ENCODE assay signal across 27 cellular contexts in genomic region chr17:43967251-43967875, GRCh38. TPM values are rescaled to one million over a fixed set of nuclear protein-coding genes. Genes with fewer than 3 reads are reported as not detected.
A peak's percentile ranks its signal among the peaks of the same experiment; 100 is the strongest.
DNase-seq lines count a peak whose midpoint lies in the region; TF ChIP-seq lines count a peak whose summit lies in the region.
"Had no signal": no experiment of that assay in that cellular context is flagged by ENCODE, and none has a peak within 500 bp of the region (broad histone marks: within the 10 kb centered on the region; RNA-seq: fewer than 3 reads in every experiment).

No MANE protein-coding gene starts in this region.

- H4K8ac ChIP-seq in neuronal stem cell (ENCODE audit: low read depth, low read length): no peak overlapping the region

- H3K18ac ChIP-seq in neuronal stem cell (ENCODE audit: low read length): no peak overlapping the region

- H3K4me2 ChIP-seq in GM23248 (ENCODE audit: unreplicated experiment): no peak overlapping the region
- no peak overlapping the region for H3K4me2 ChIP-seq in neuronal stem cell (ENCODE audit: insufficient read depth, low read length, poor library complexity, severe bottlenecking)
- H3K4me2 ChIP-seq: SK-N-SH had no signal

- in situ Hi-C loops in GM23248 (cut with MboI): no loop called here
- in situ Hi-C loops in GM13977 (cut with MboI; ENCODE audit: low pct_unique_long_range_greater_than_20kb, low sequenced_read_pairs, unreplicated experiment): no loop called here

- H3K4me1 ChIP-seq in GM23248 (ENCODE audit: insufficient read depth) (no peaks in the 10 kb centered on the region; the same call in 1 of the 2 replicates), neuronal stem cell (ENCODE audit: control insufficient read depth in 2 of 2, insufficient read depth in 1 of 2, low read depth in 1 of 2, low read length in 2 of 2) (no peaks in the 10 kb centered on the region), esophagus muscularis mucosa (peaks cover 0 to 8% (median 0%) of the 10 kb centered on the region in 4 donors)
- H3K4me1 ChIP-seq: left ventricle myocardium inferior, prostate gland, stomach had no signal

- no peaks in the 10 kb centered on the region for H3K36me3 ChIP-seq in GM23248 (ENCODE audit: low read depth)
- H3K36me3 ChIP-seq in neuronal stem cell (replicated peaks in 1 of 2; ENCODE audit: control insufficient read depth in 2 of 2, insufficient read depth in 2 of 2, low read length in 2 of 2): no peaks in the 10 kb centered on the region
- H3K36me3 ChIP-seq in esophagus muscularis mucosa: no peaks in the 10 kb centered on the region
- H3K36me3 ChIP-seq: left ventricle myocardium inferior, prostate gland, stomach had no signal

- no peaks in the 10 kb centered on the region for H3K79me1 ChIP-seq in neuronal stem cell (ENCODE audit: low read depth, low read length)

- H3K14ac ChIP-seq in neuronal stem cell (ENCODE audit: low read length): no peak overlapping the region

- no peak overlapping the region for H2BK5ac ChIP-seq in neuronal stem cell (ENCODE audit: low read length)

- H2AFZ ChIP-seq in GM23248 (peak overlapping the region; percentile 39), neuronal stem cell (ENCODE audit: low read length) (peak overlapping the region; percentile 61)

- no peak overlapping the region for H3K23ac ChIP-seq in neuronal stem cell (ENCODE audit: low read depth, low read length, poor library complexity)

- no peak for TF ChIP-seq EP300 in esophagus muscularis mucosa (IDR thresholded peaks at IDR 0.05)

- H3K9me2 ChIP-seq in GM23248 (ENCODE audit: insufficient read depth): no peaks in the 10 kb centered on the region
- H3K9me2 ChIP-seq: SK-N-SH had no signal

- no peaks in the 10 kb centered on the region for H3K79me2 ChIP-seq in GM23248 (ENCODE audit: insufficient read depth)

- no peak for TF ChIP-seq POLR2A in esophagus muscularis mucosa (IDR thresholded peaks at IDR 0.05; ENCODE audit: low read depth)

- no peak overlapping the region for H4K91ac ChIP-seq in neuronal stem cell (ENCODE audit: low read depth, low read length, poor library complexity)

- no peak overlapping the region for H2BK12ac ChIP-seq in neuronal stem cell (ENCODE audit: low read length)

- 21 to 23% methylated on average over 9 of the region's 9 CpGs for WGBS in GM23248 (ENCODE audit: low coverage in 1 of 2, low lambda C conversion rate in 2 of 2, missing lambda C conversion rate in 2 of 2), 2 experiments
- WGBS in neuronal stem cell (ENCODE audit: extremely low coverage in 2 of 2, insufficient read length in 2 of 2, insufficient replicate concordance in 1 of 2), 2 donors: no CpG with 5 or more reads among the region's 9 CpGs
- 47% methylated on average over 9 of the region's 9 CpGs for WGBS in esophagus muscularis mucosa

- no peak overlapping the region for H3K27ac ChIP-seq in GM23248
- no peak overlapping the region for H3K27ac ChIP-seq in neuronal stem cell (replicated peaks; ENCODE audit: low read length)
- H3K27ac ChIP-seq in esophagus muscularis mucosa (replicated peaks in 1 of 4): no peak overlapping the region
- H3K27ac ChIP-seq: left ventricle myocardium inferior, prostate gland, skin epidermis, stomach had no signal

- no peaks in the 10 kb centered on the region for H3F3A ChIP-seq in GM23248 (ENCODE audit: insufficient read depth)

- H3K27me3 ChIP-seq in GM23248 (replicated peaks; ENCODE audit: insufficient read depth) (peaks cover 7% of the 10 kb centered on the region; the same call in 1 of the 2 replicates), neuronal stem cell (ENCODE audit: control insufficient read depth in 3 of 3, insufficient read depth in 3 of 3, low read depth in 1 of 3, low read length in 3 of 3) (peaks cover 0 to 23% (median 0%) of the 10 kb centered on the region in 3 experiments), esophagus muscularis mucosa (peaks cover 0 to 10% (median 0%) of the 10 kb centered on the region in 4 donors)

- H3K9ac ChIP-seq in GM23248 (no peak overlapping the region), neuronal stem cell (ENCODE audit: low read depth, low read length, poor library complexity) (no peak overlapping the region)
- H3K9ac ChIP-seq: SK-N-SH had no signal

- H3K4me3 ChIP-seq in GM23248 (no peak overlapping the region), WI38 (ENCODE audit: low read depth, low read length) (peak overlapping the region; percentile 39; the same call in 1 of the 2 replicates), neuronal stem cell (ENCODE audit: low read length in 2 of 2) (no peak overlapping the region), esophagus muscularis mucosa (no peak overlapping the region)
- H3K4me3 ChIP-seq: left ventricle myocardium inferior, prostate gland, skin epidermis had no signal

- H2BK120ac ChIP-seq in neuronal stem cell (ENCODE audit: low read depth, low read length): no peak overlapping the region

- H3K9me3 ChIP-seq in GM23248 (ENCODE audit: low read depth) (no peaks in the 10 kb centered on the region), neuronal stem cell (replicated peaks in 1 of 2; ENCODE audit: control insufficient read depth in 2 of 2, insufficient read depth in 1 of 2, low read depth in 1 of 2, low read length in 2 of 2) (no peaks in the 10 kb centered on the region), esophagus muscularis mucosa (no peaks in the 10 kb centered on the region)
- H3K9me3 ChIP-seq: left ventricle myocardium inferior, prostate gland, SK-N-SH, stomach had no signal

- intact Hi-C loops in esophagus muscularis mucosa (cut with DNase I): no loop called here

- TF ChIP-seq CTCF in WI38 (IDR thresholded peaks at IDR 0.05; ENCODE audit: low read depth, low read length): no peak
- TF ChIP-seq CTCF in esophagus muscularis mucosa (IDR thresholded peaks at IDR 0.05): no peak
- TF ChIP-seq CTCF in GM13977 (IDR thresholded peaks at IDR 0.05; ENCODE audit: extremely low read depth, insufficient read depth, missing control alignments): no peak

- DNase-seq in GM23248: peak; percentile 46
- no peak for DNase-seq in neuronal stem cell (ENCODE audit: low spot score)
- no peak for DNase-seq in esophagus muscularis mucosa (ENCODE audit: extremely low spot score)
- DNase-seq in germinal center (ENCODE audit: low spot score): no peak
- no peak for DNase-seq in GM13977 (ENCODE audit: low spot score)
- DNase-seq: activated CD4-positive, CD25-positive, alpha-beta regulatory T cell; activated CD8-positive, alpha-beta T cell treated with anti-CD3 and anti-CD28 coated beads for 36 hours; activated naive CD4-positive, alpha-beta T cell treated with anti-CD3 and anti-CD28 coated beads, Interleukin-2, amount 10 ng/mL, durations not matched to agents 7 days and 5 days; activated T-cell treated with anti-CD3 and anti-CD28 coated beads, Interleukin-2, amount 50 U/mL, for 24 hours; CD8-positive, alpha-beta T cell; DMS153; effector memory CD8-positive, alpha-beta T cell; GDM1; left ventricle myocardium inferior; NCI-H446 treated with DMSO at 0.1 percent for 48 hours; nephron progenitor cell; NK-92 treated with Interleukin-12 subunit alpha and Interleukin-12 subunit beta, amount 100 ng/mL, for 24 hours; RPMI8226; SK-N-SH; stomach; T-helper 9 cell; trophoblast cell had no signal

- H3K4ac ChIP-seq in neuronal stem cell (ENCODE audit: low read length): no peak overlapping the region

- H2AK5ac ChIP-seq in neuronal stem cell (ENCODE audit: low read depth, low read length): no peak overlapping the region

- H4K20me1 ChIP-seq in GM23248 (ENCODE audit: insufficient read depth): no peaks in the 10 kb centered on the region

- H2BK15ac ChIP-seq in neuronal stem cell (ENCODE audit: low read length): no peak overlapping the region

RNA-seq across cellular contexts. Expression of gene PYY, which starts 13.6 kb away (rescaled TPM):
- not detected in 2 replicates for total RNA-seq in GM23248 (2014; rRNA removed; shearing (Covaris generic))
- polyA plus RNA-seq in GM23248 (2016; fragmentation: Nextera tagmentation; extraction: Ambion mirVana): not detected in 2 replicates
- 0.70 TPM for polyA plus RNA-seq in neuronal stem cell (2013, experiment 1 of 2)
- polyA plus RNA-seq in neuronal stem cell (2013, experiment 2 of 2): 0.65 TPM
- not detected for total RNA-seq in esophagus muscularis mucosa
- total RNA-seq: CD8-positive, alpha-beta T cell; cerebellum; left ventricle myocardium inferior; M059J; prostate gland had no signal

RNA-seq across cellular contexts. Expression of gene PPY, which starts 25.1 kb away (rescaled TPM):
- total RNA-seq in GM23248 (2014; rRNA removed; shearing (Covaris generic)): not detected in 2 replicates
- polyA plus RNA-seq in GM23248 (2016; fragmentation: Nextera tagmentation; extraction: Ambion mirVana): not detected in 2 replicates
- not detected for polyA plus RNA-seq in neuronal stem cell (2013, experiment 1 of 2)
- polyA plus RNA-seq in neuronal stem cell (2013, experiment 2 of 2): not detected
- total RNA-seq in esophagus muscularis mucosa: not detected
- total RNA-seq: activated CD8-positive, alpha-beta T cell treated with anti-CD3 and anti-CD28 coated beads for 36 hours; CD8-positive, alpha-beta T cell; cerebellum; left ventricle myocardium inferior; M059J; prostate gland; stomach had no signal
- polyA plus RNA-seq: SK-N-SH, stomach had no signal

RNA-seq across cellular contexts. Expression of gene NAGS, which starts 37.1 kb away (rescaled TPM):
- 1.8 and 2.8 TPM in 2 replicates for total RNA-seq in GM23248 (2014; rRNA removed; shearing (Covaris generic))
- polyA plus RNA-seq in GM23248 (2016; fragmentation: Nextera tagmentation; extraction: Ambion mirVana): 1.6 and 2.3 TPM in 2 replicates
- polyA plus RNA-seq in neuronal stem cell (2013, experiment 1 of 2): 1.6 TPM
- polyA plus RNA-seq in neuronal stem cell (2013, experiment 2 of 2): 1.4 TPM
- 1 to 10 TPM in 3 of 4 donors, under 1 TPM in 1; 0.83 to 3.4 (median 1.8) TPM for total RNA-seq in esophagus muscularis mucosa

RNA-seq across cellular contexts. Expression of gene TMEM101, which starts 47.4 kb away (rescaled TPM):
- 25.5 and 45.4 TPM in 2 replicates for total RNA-seq in GM23248 (2014; rRNA removed; shearing (Covaris generic))
- polyA plus RNA-seq in GM23248 (2016; fragmentation: Nextera tagmentation; extraction: Ambion mirVana): 24.4 and 25.0 TPM in 2 replicates
- polyA plus RNA-seq in neuronal stem cell (2013, experiment 1 of 2): 24.5 TPM
- 24.9 TPM for polyA plus RNA-seq in neuronal stem cell (2013, experiment 2 of 2)
- total RNA-seq in esophagus muscularis mucosa: 10 to 100 TPM; 22.9 to 30.7 (median 27.2) TPM
